1 cellular context compared by ENCODE assay signal in the genomic region with DNA sequence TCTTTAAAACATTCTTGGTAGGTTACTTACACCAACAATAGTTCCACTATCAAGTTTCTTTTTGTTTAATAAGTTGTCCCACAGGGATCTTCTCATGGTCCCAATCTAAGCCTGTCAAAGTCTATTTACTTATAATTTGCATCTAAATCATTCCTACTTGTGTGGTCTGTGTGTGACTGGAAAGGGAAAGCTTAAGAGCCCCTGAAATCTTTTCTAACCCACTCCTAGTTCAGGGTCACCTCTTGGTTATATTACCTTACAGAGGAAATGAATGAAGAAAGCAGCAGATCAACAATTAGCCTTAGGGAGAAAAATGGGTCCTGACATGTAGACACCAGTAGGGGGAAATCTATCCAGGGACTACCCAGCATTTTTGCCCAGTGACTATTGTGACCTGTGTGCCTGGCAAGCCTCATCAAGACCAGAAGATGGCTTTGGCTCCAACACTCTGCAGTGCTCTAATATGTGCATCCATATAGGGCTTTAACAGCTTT.
TF ChIP-seq lines count a peak whose summit lies in the region.

No MANE protein-coding gene starts in this region.

TF ChIP-seq in IMR-90, 13 proteins besides CTCF, POLR2A, EP300 and RAD21 (continued from another document):
- TF ChIP-seq FOS (IDR thresholded peaks at IDR 0.05; ENCODE audit: low read depth, low read length) (no peak), SMC3 (IDR thresholded peaks at IDR 0.05; ENCODE audit: low read depth, low read length) (no peak), RFX5 (IDR thresholded peaks at IDR 0.05; ENCODE audit: low read depth, low read length) (no peak), CEBPB (IDR thresholded peaks at IDR 0.05; ENCODE audit: low read depth, low read length) (no peak), MXI1 (IDR thresholded peaks at IDR 0.05; ENCODE audit: borderline replicate concordance, low read depth, low read length) (no peak), USF2 (IDR thresholded peaks at IDR 0.05; ENCODE audit: low read depth, low read length) (no peak)
- TF ChIP-seq, protein P1, sequence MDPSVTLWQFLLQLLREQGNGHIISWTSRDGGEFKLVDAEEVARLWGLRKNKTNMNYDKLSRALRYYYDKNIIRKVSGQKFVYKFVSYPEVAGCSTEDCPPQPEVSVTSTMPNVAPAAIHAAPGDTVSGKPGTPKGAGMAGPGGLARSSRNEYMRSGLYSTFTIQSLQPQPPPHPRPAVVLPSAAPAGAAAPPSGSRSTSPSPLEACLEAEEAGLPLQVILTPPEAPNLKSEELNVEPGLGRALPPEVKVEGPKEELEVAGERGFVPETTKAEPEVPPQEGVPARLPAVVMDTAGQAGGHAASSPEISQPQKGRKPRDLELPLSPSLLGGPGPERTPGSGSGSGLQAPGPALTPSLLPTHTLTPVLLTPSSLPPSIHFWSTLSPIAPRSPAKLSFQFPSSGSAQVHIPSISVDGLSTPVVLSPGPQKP (IDR thresholded peaks at IDR 0.05; ENCODE audit: borderline replicate concordance, low read depth, low read length): no peak
